Comparison of ENCODE assay signal across 8 cellular contexts in genomic region chr5:1312993-1313833, GRCh38.
A peak's percentile ranks its signal among the peaks of the same experiment; 100 is the strongest.
DNase-seq lines count a peak whose midpoint lies in the region; ATAC-seq and TF ChIP-seq lines count a peak whose summit lies in the region.

No MANE protein-coding gene starts in this region.

- peaks cover 20% of the 10 kb centered on the region for H3K9me3 ChIP-seq in DND-41 (ENCODE audit: insufficient read depth, low read length, severe bottlenecking)

- H3K36me3 ChIP-seq in DND-41 (ENCODE audit: insufficient read depth, low read length) (peaks cover 11% of the 10 kb centered on the region), brain microvascular endothelial cell (replicated peaks) (peaks cover 6% of the 10 kb centered on the region)

- H3K79me2 ChIP-seq in DND-41 (ENCODE audit: insufficient read depth, low read length): peaks cover 12% of the 10 kb centered on the region

- in situ Hi-C loops in brain microvascular endothelial cell (cut with HindIII; ENCODE audit: low pct_ligation_motif_present, low sequenced_read_pairs): loop anchor here (25.0 kb wide), 1 partner anchor 101 kb away; the partner anchor contains the start of gene SLC6A19

- peak overlapping the region in 1 of 2 experiments; percentile 44; a peak in 1 of 4 replicates for H3K4me3 ChIP-seq in DND-41 (ENCODE audit: low read depth in 1 of 2, low read length in 2 of 2)
- no peak overlapping the region for H3K4me3 ChIP-seq in epithelial cell of esophagus (ENCODE audit: low read length)
- H3K4me3 ChIP-seq in brain microvascular endothelial cell (ENCODE audit: low read depth, low read length): no peak overlapping the region

- H3K27me3 ChIP-seq in DND-41 (ENCODE audit: insufficient read depth, low read length, poor library complexity) (no peaks in the 10 kb centered on the region), brain microvascular endothelial cell (replicated peaks) (no peaks in the 10 kb centered on the region)

- peak overlapping the region; percentile 88 for H3K9ac ChIP-seq in DND-41 (ENCODE audit: low read depth, low read length)

- DNase-seq in DND-41: peak; percentile 93
- peak; percentile 72 for DNase-seq in SIG-M5 treated with dmso at 0.1 percent for 504 hours (lab: John Stamatoyannopoulos, UW; ENCODE audit: unreplicated experiment)
- peak; percentile 65 for DNase-seq in epithelial cell of esophagus (ENCODE audit: low read depth)
- DNase-seq in retina: no peak
- no peak for DNase-seq in brain microvascular endothelial cell
- DNase-seq in NCI-H128 (lab: John Stamatoyannopoulos, UW; ENCODE audit: unreplicated experiment): no peak

- no peak overlapping the region for H2AFZ ChIP-seq in DND-41 (ENCODE audit: low read depth, low read length)

- ATAC-seq in DND-41 (ENCODE audit: insufficient read depth, low read depth) (peak; percentile 58), GM19372 (IDR thresholded peaks at IDR 0.05; ENCODE audit: low read depth, unreplicated experiment) (peak; percentile 62), HG03280 (IDR thresholded peaks at IDR 0.05; ENCODE audit: unreplicated experiment) (peak; percentile 59)

- H4K20me1 ChIP-seq in DND-41 (ENCODE audit: insufficient read depth, low read length): no peaks in the 10 kb centered on the region

- H3K27ac ChIP-seq in DND-41 (ENCODE audit: low read length) (peak overlapping the region; percentile 96), brain microvascular endothelial cell (no peak overlapping the region)

- peaks cover 86% of the 10 kb centered on the region for H3K4me1 ChIP-seq in DND-41 (ENCODE audit: insufficient read depth, low read length)

- TF ChIP-seq CTCF in DND-41 (IDR thresholded peaks at IDR 0.05; ENCODE audit: borderline replicate concordance, extremely low read depth, low read length, poor library complexity, severe bottlenecking) (no peak), epithelial cell of esophagus (IDR thresholded peaks at IDR 0.05; ENCODE audit: insufficient read depth, low read depth, low read length, missing control alignments) (no peak), brain microvascular endothelial cell (IDR thresholded peaks at IDR 0.05; ENCODE audit: low read depth, low read length, missing control alignments) (no peak)

- peak overlapping the region; percentile 62 for H3K4me2 ChIP-seq in DND-41 (ENCODE audit: insufficient read depth, low read length)

Comparison
In these comparisons a context has a peak if more than half of its experiments do, and no peak if none do; other contexts are left out.
1. DNase-seq: peak in DND-41 (single experiment), SIG-M5 treated with dmso at 0.1 percent for 504 hours (single experiment) and epithelial cell of esophagus (single experiment); none in retina (single experiment), brain microvascular endothelial cell (single experiment) and NCI-H128 (single experiment).
2. Peak in every context shown above with its lines, with median percentiles within 50 percentile points of each other: ATAC-seq.